In genomic region chr2:113540826-113541199, GRCh38 we compare ENCODE assay signal across 8 cellular contexts. TPM values are rescaled to one million over a fixed set of nuclear protein-coding genes. Genes with fewer than 3 reads are reported as not detected.
DNase-seq lines count a peak whose midpoint lies in the region; ATAC-seq and TF ChIP-seq lines count a peak whose summit lies in the region.
"Not testable (repeated sequence)": the region's sequence is repeated elsewhere in the genome, so short reads cannot be mapped to it uniquely, and the experiment has no call there.

No MANE protein-coding gene starts in this region.

- BruUV-seq in Calu3 (replicated peaks; lab: Mats Ljungman, UMichigan) = not testable (repeated sequence)

- H3K4me3 Mint-ChIP-seq in Calu3 (ENCODE audit: low read depth, unreplicated experiment) (peak overlapping the region; percentile 47), WTC11 (peak overlapping the region; percentile 58), progenitor cell of endocrine pancreas (ENCODE audit: low read depth) (peak overlapping the region; percentile 74)
- H3K4me3 Mint-ChIP-seq in activated naive CD4-positive, alpha-beta T cell treated with anti-CD3 and anti-CD28 coated beads for 36 hours = peak overlapping the region; percentile 69
- H3K4me3 Mint-ChIP-seq in dendritic cell treated with granulocyte-macrophage colony-stimulating factor and Interleukin-4, amounts not matched to agents 40 ng/mL and 50 ng/mL, for 4 days = peak overlapping the region; percentile 81

- not testable (repeated sequence) for ATAC-seq in WTC11
- peak; percentile 16 to 31 for ATAC-seq in left cardiac atrium
- peak; percentile 35 for ATAC-seq in mucosa of descending colon
- peak; percentile 12 for ATAC-seq in upper lobe of right lung

- H3K9me3 Mint-ChIP-seq in Calu3 (ENCODE audit: low read depth, unreplicated experiment); WTC11; activated naive CD4-positive, alpha-beta T cell treated with anti-CD3 and anti-CD28 coated beads for 36 hours; dendritic cell treated with granulocyte-macrophage colony-stimulating factor and Interleukin-4, amounts not matched to agents 40 ng/mL and 50 ng/mL, for 4 days; progenitor cell of endocrine pancreas (ENCODE audit: low read depth): not testable (repeated sequence)

- not testable (repeated sequence) for DNase-seq in Calu3; WTC11 (ENCODE audit: low spot score); activated naive CD4-positive, alpha-beta T cell treated with anti-CD3 and anti-CD28 coated beads for 36 hours; left cardiac atrium; mucosa of descending colon; progenitor cell of endocrine pancreas (ENCODE audit: low spot score, unreplicated experiment); upper lobe of right lung

- not testable (repeated sequence) for H3K27me3 ChIP-seq in upper lobe of right lung

- intact Hi-C loops in Calu3 (cut with micrococcal nuclease; ENCODE audit: unreplicated experiment); activated naive CD4-positive, alpha-beta T cell treated with anti-CD3 and anti-CD28 coated beads for 36 hours (cut with micrococcal nuclease); dendritic cell treated with granulocyte-macrophage colony-stimulating factor and Interleukin-4, amounts not matched to agents 40 ng/mL and 50 ng/mL, for 4 days (cut with micrococcal nuclease); left cardiac atrium (cut with DNase I); mucosa of descending colon (cut with DNase I, micrococcal nuclease); upper lobe of right lung (cut with DNase I): not testable (repeated sequence)

- not testable (repeated sequence) for TF ChIP-seq CTCF in Calu3 (IDR thresholded peaks at IDR 0.05; ENCODE audit: unreplicated experiment); WTC11 (IDR thresholded peaks at IDR 0.05); mucosa of descending colon (IDR thresholded peaks at IDR 0.05); progenitor cell of endocrine pancreas (IDR thresholded peaks at IDR 0.05; ENCODE audit: unreplicated experiment); upper lobe of right lung (IDR thresholded peaks at IDR 0.05)

- peak overlapping the region; percentile 24 for H3K27ac ChIP-seq in upper lobe of right lung

- H3K9me3 ChIP-seq in mucosa of descending colon, upper lobe of right lung: not testable (repeated sequence)

- not testable (repeated sequence) for H3K27ac Mint-ChIP-seq in Calu3 (ENCODE audit: unreplicated experiment); WTC11; activated naive CD4-positive, alpha-beta T cell treated with anti-CD3 and anti-CD28 coated beads for 36 hours; dendritic cell treated with granulocyte-macrophage colony-stimulating factor and Interleukin-4, amounts not matched to agents 40 ng/mL and 50 ng/mL, for 4 days; progenitor cell of endocrine pancreas

- H3K4me3 ChIP-seq in mucosa of descending colon = not testable (repeated sequence)
- peak overlapping the region; percentile 63 for H3K4me3 ChIP-seq in upper lobe of right lung

- not testable (repeated sequence) for H3K4me1 Mint-ChIP-seq in Calu3 (ENCODE audit: low read depth, unreplicated experiment); WTC11; activated naive CD4-positive, alpha-beta T cell treated with anti-CD3 and anti-CD28 coated beads for 36 hours (ENCODE audit: low read depth); dendritic cell treated with granulocyte-macrophage colony-stimulating factor and Interleukin-4, amounts not matched to agents 40 ng/mL and 50 ng/mL, for 4 days (ENCODE audit: low read depth); progenitor cell of endocrine pancreas (ENCODE audit: low read depth)

- H3K27me3 Mint-ChIP-seq in Calu3 (ENCODE audit: unreplicated experiment) = peaks cover 21% of the 10 kb centered on the region
- H3K27me3 Mint-ChIP-seq in WTC11 (ENCODE audit: low read depth) = peaks cover 56% of the 10 kb centered on the region
- H3K27me3 Mint-ChIP-seq in activated naive CD4-positive, alpha-beta T cell treated with anti-CD3 and anti-CD28 coated beads for 36 hours (ENCODE audit: low read depth) = peaks cover 11% of the 10 kb centered on the region
- peaks cover 15% of the 10 kb centered on the region for H3K27me3 Mint-ChIP-seq in dendritic cell treated with granulocyte-macrophage colony-stimulating factor and Interleukin-4, amounts not matched to agents 40 ng/mL and 50 ng/mL, for 4 days
- peaks cover 13% of the 10 kb centered on the region for H3K27me3 Mint-ChIP-seq in progenitor cell of endocrine pancreas

- H3K4me1 ChIP-seq in mucosa of descending colon (ENCODE audit: low read depth); upper lobe of right lung: not testable (repeated sequence)

- CTCF ChIA-PET in Calu3 (lab: Charles Lee); WTC11 (lab: Charles Lee); activated naive CD4-positive, alpha-beta T cell treated with anti-CD3 and anti-CD28 coated beads for 36 hours (lab: Charles Lee): not testable (repeated sequence)

- H3K36me3 Mint-ChIP-seq in Calu3 (ENCODE audit: insufficient read depth, unreplicated experiment); WTC11; activated naive CD4-positive, alpha-beta T cell treated with anti-CD3 and anti-CD28 coated beads for 36 hours (ENCODE audit: low read depth); dendritic cell treated with granulocyte-macrophage colony-stimulating factor and Interleukin-4, amounts not matched to agents 40 ng/mL and 50 ng/mL, for 4 days (ENCODE audit: low read depth); progenitor cell of endocrine pancreas (ENCODE audit: insufficient read depth): not testable (repeated sequence)

- not testable (repeated sequence) for H3K36me3 ChIP-seq in mucosa of descending colon (ENCODE audit: low read depth); upper lobe of right lung

- POLR2A ChIA-PET in WTC11 (lab: Charles Lee) = not testable (repeated sequence)

RNA-seq across cellular contexts. Expression of gene FOXD4L1, which starts 42.3 kb away (rescaled TPM):
- total RNA-seq in Calu3 (2022) (0.92 and 1.0 TPM in 2 replicates), WTC11 (2021) (0.09 TPM in 1 of 3 replicates, not detected in the others), left cardiac atrium (under 1 TPM in 1 of 2 donors, not detected in 1; 0.21 TPM), mucosa of descending colon (under 1 TPM in 2 of 3 donors, not detected in 1; 0.17 to 0.32 TPM), progenitor cell of endocrine pancreas (0.20 and 0.48 TPM in 2 replicates), upper lobe of right lung (0.78 TPM)
- under 1 TPM in 1 of 2 experiments, not detected in 1; 0.10 TPM for total RNA-seq in activated naive CD4-positive, alpha-beta T cell treated with anti-CD3 and anti-CD28 coated beads for 36 hours
